11 cellular contexts compared by ENCODE assay signal in the genomic region with DNA sequence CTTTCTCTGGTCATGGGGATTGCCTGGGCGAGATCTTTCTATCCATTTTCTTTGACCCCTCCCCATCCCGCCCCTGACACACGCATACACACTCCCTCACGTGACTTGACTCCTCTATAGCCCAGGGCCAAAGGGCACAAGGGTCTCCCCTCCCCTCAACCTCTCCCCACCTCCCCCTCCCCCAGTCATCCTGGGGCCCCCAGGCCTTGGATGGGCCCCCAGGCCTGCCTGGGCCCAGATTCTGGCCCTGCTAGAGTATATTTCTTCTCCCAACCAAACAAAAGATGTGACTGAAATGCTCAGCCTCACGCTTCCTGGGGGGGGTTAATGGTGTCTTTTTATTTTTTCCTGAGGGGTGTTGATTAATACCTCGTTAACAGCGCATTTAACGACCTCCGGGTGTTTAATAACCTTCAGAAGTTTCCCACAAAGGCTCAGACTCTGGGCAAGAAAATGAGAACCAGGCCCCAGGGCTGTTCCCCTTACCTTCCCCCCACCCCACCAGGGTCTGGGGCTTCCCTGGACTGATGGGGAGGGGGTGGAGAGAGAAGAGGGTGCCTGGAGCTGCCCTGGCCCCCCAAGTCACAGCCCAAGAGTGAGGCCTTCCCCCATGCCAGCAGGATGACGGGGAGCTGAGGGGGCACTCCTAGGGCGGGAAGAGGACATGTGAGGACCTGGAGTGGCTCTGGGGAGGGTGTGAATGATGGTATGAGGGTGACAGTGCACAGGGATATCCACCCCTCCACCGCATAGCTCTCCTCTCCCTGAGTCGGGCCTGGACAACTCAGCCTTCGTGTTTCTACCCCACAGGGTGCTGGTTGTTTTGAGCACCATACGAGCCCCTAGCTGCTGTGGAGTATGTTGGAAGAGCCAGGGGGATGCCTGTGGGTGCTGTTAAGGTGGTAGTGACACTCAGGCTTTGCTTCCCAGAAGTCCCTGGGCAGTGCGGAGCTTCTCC. TPM values are rescaled to one million over a fixed set of nuclear protein-coding genes. Genes with fewer than 3 reads are reported as not detected.
DNase-seq lines count a peak whose midpoint lies in the region; ATAC-seq and TF ChIP-seq lines count a peak whose summit lies in the region.
"Had no signal": no experiment of that assay in that cellular context is flagged by ENCODE, and none has a peak within 500 bp of the region (broad histone marks: within the 10 kb centered on the region; RNA-seq: fewer than 3 reads in every experiment).

No MANE protein-coding gene starts in this region.

- H3K4me3 Mint-ChIP-seq in natural killer cell treated with Interleukin-12 subunit alpha and Interleukin-12 subunit beta and Interleukin-15 and Interleukin-18, amount 100 ng/mL, for 72 hours = no peak overlapping the region
- H3K4me3 Mint-ChIP-seq in natural killer cell (no peak overlapping the region), glutamatergic neuron (ENCODE audit: unreplicated experiment) (peak overlapping the region; percentile 99), osteocyte (ENCODE audit: unreplicated experiment) (peak overlapping the region; percentile 84)

- ATAC-seq in natural killer cell treated with Interleukin-12 subunit alpha and Interleukin-12 subunit beta and Interleukin-15 and Interleukin-18, amount 100 ng/mL, for 72 hours = no peak
- ATAC-seq in natural killer cell (no peak), HG02588 (IDR thresholded peaks at IDR 0.05; ENCODE audit: unreplicated experiment) (no peak)

- intact Hi-C loops in natural killer cell (cut with micrococcal nuclease) = no loop called here

- no peaks in the 10 kb centered on the region for H3K36me3 Mint-ChIP-seq in natural killer cell treated with Interleukin-12 subunit alpha and Interleukin-12 subunit beta and Interleukin-15 and Interleukin-18, amount 100 ng/mL, for 72 hours
- H3K36me3 Mint-ChIP-seq in natural killer cell = no peaks in the 10 kb centered on the region
- peaks cover 10% of the 10 kb centered on the region for H3K36me3 Mint-ChIP-seq in glutamatergic neuron (ENCODE audit: unreplicated experiment)
- peaks cover 5% of the 10 kb centered on the region for H3K36me3 Mint-ChIP-seq in osteocyte (ENCODE audit: unreplicated experiment)

- H3K27ac Mint-ChIP-seq in natural killer cell treated with Interleukin-12 subunit alpha and Interleukin-12 subunit beta and Interleukin-15 and Interleukin-18, amount 100 ng/mL, for 72 hours = no peak overlapping the region
- H3K27ac Mint-ChIP-seq in natural killer cell (no peak overlapping the region), glutamatergic neuron (ENCODE audit: unreplicated experiment) (peak overlapping the region; percentile 99), osteocyte (ENCODE audit: unreplicated experiment) (no peak overlapping the region)

- H3K9me3 Mint-ChIP-seq in natural killer cell treated with Interleukin-12 subunit alpha and Interleukin-12 subunit beta and Interleukin-15 and Interleukin-18, amount 100 ng/mL, for 72 hours = no peaks in the 10 kb centered on the region
- H3K9me3 Mint-ChIP-seq in natural killer cell (no peaks in the 10 kb centered on the region), glutamatergic neuron (ENCODE audit: unreplicated experiment) (peaks cover 49% of the 10 kb centered on the region), osteocyte (ENCODE audit: unreplicated experiment) (no peaks in the 10 kb centered on the region)

- H3K4me1 Mint-ChIP-seq in natural killer cell treated with Interleukin-12 subunit alpha and Interleukin-12 subunit beta and Interleukin-15 and Interleukin-18, amount 100 ng/mL, for 72 hours (ENCODE audit: low read depth in 2 of 2) = peaks cover 0 to 2% of the 10 kb centered on the region in 2 donors
- H3K4me1 Mint-ChIP-seq in natural killer cell (peaks cover 0 to 5% of the 10 kb centered on the region in 2 donors), glutamatergic neuron (ENCODE audit: low read depth, unreplicated experiment) (peaks cover 32% of the 10 kb centered on the region), osteocyte (ENCODE audit: unreplicated experiment) (peaks cover 53% of the 10 kb centered on the region)

- H3K27me3 Mint-ChIP-seq in natural killer cell treated with Interleukin-12 subunit alpha and Interleukin-12 subunit beta and Interleukin-15 and Interleukin-18, amount 100 ng/mL, for 72 hours = peaks cover 11 to 22% of the 10 kb centered on the region in 2 donors
- H3K27me3 Mint-ChIP-seq in natural killer cell (ENCODE audit: low read depth in 2 of 2) (peaks cover 19 to 21% of the 10 kb centered on the region in 2 donors), glutamatergic neuron (ENCODE audit: unreplicated experiment) (peaks cover 28% of the 10 kb centered on the region), osteocyte (ENCODE audit: unreplicated experiment) (no peaks in the 10 kb centered on the region)

- no peak for TF ChIP-seq CTCF in natural killer cell (IDR thresholded peaks at IDR 0.05)
- no peak for TF ChIP-seq CTCF in glutamatergic neuron (IDR thresholded peaks at IDR 0.05; ENCODE audit: partially characterized antibody, unreplicated experiment)
- TF ChIP-seq CTCF in osteocyte (IDR thresholded peaks at IDR 0.05) = no peak

- DNase-seq in natural killer cell treated with Interleukin-12 subunit alpha and Interleukin-12 subunit beta and Interleukin-15 and Interleukin-18, amount 100 ng/mL, for 72 hours (ENCODE audit: low spot score) = peak; percentile 47
- DNase-seq in natural killer cell = no peak
- DNase-seq in glutamatergic neuron = peak; percentile 42
- DNase-seq in osteocyte (ENCODE audit: extremely low spot score, unreplicated experiment) = no peak
- DNase-seq in activated naive CD4-positive, alpha-beta T cell (lab: John Stamatoyannopoulos, UW) = no peak
- no peak for DNase-seq in COLO829 (ENCODE audit: low spot score)
- DNase-seq in SW 1271 (lab: John Stamatoyannopoulos, UW) = no peak
- DNase-seq: GF-D8, NCI-H1048 had no signal

RNA-seq across cellular contexts. Expression of a gene that starts 3.6 kb away (rescaled TPM):
- not detected for total RNA-seq in natural killer cell treated with Interleukin-12 subunit alpha and Interleukin-12 subunit beta and Interleukin-15 and Interleukin-18, amount 100 ng/mL, for 72 hours
- total RNA-seq in natural killer cell = under 1 TPM in 1 of 3 donors, not detected in 2; 0.50 TPM
- 959 TPM for total RNA-seq in glutamatergic neuron (ENCODE audit: unreplicated experiment)
- total RNA-seq in osteocyte = 37.1 and 42.2 TPM in 2 replicates
- total RNA-seq: mononuclear cell had no signal

Comparison
In these comparisons a context has a peak if more than half of its experiments do, and no peak if none do; other contexts are left out.
1. DNase-seq: peak in natural killer cell treated with Interleukin-12 subunit alpha and Interleukin-12 subunit beta and Interleukin-15 and Interleukin-18, amount 100 ng/mL, for 72 hours (single experiment) and glutamatergic neuron (single experiment); none in natural killer cell (single experiment), osteocyte (single experiment), activated naive CD4-positive, alpha-beta T cell (0 of 4), COLO829 (single experiment) and SW 1271 (0 of 2).
2. H3K4me3 Mint-ChIP-seq: peak in glutamatergic neuron (single experiment) and osteocyte (single experiment); none in natural killer cell treated with Interleukin-12 subunit alpha and Interleukin-12 subunit beta and Interleukin-15 and Interleukin-18, amount 100 ng/mL, for 72 hours (single experiment) and natural killer cell (single experiment).
3. RNA of a gene that starts 3.6 kb away (total RNA-seq): 959 TPM in glutamatergic neuron (single experiment) and 37.1 to 42.2 TPM in osteocyte; not detected in natural killer cell treated with Interleukin-12 subunit alpha and Interleukin-12 subunit beta and Interleukin-15 and Interleukin-18, amount 100 ng/mL, for 72 hours and 0.50 TPM in natural killer cell; every median in the first group is over 10 times any median in the second.